Comparison of ENCODE assay signal across 1 cellular context in the genomic region with DNA sequence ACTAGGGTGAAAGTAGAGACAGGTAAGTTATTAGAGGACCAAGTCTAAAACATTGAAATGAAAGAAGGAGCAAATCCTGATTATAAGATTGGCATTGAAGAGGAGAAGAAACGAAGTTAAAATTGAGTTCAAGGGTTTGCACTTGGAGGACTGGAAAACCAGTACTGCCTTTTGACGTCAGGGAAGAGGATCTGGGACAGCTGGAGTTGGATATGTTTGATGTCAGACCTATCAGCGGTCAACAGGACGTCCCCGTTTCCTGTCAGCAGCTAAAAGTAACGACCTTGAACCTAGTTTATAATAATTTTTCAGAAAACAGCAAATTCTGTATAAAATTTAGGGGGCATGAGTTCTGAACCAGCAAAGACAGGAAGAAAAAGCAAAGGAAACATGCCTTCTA.
TF ChIP-seq lines count a peak whose summit lies in the region.

No MANE protein-coding gene starts in this region.

TF ChIP-seq in GM23338, 12 proteins besides CTCF, POLR2A, EP300 and RAD21 (continued from another document):
- TF ChIP-seq, protein P1, sequence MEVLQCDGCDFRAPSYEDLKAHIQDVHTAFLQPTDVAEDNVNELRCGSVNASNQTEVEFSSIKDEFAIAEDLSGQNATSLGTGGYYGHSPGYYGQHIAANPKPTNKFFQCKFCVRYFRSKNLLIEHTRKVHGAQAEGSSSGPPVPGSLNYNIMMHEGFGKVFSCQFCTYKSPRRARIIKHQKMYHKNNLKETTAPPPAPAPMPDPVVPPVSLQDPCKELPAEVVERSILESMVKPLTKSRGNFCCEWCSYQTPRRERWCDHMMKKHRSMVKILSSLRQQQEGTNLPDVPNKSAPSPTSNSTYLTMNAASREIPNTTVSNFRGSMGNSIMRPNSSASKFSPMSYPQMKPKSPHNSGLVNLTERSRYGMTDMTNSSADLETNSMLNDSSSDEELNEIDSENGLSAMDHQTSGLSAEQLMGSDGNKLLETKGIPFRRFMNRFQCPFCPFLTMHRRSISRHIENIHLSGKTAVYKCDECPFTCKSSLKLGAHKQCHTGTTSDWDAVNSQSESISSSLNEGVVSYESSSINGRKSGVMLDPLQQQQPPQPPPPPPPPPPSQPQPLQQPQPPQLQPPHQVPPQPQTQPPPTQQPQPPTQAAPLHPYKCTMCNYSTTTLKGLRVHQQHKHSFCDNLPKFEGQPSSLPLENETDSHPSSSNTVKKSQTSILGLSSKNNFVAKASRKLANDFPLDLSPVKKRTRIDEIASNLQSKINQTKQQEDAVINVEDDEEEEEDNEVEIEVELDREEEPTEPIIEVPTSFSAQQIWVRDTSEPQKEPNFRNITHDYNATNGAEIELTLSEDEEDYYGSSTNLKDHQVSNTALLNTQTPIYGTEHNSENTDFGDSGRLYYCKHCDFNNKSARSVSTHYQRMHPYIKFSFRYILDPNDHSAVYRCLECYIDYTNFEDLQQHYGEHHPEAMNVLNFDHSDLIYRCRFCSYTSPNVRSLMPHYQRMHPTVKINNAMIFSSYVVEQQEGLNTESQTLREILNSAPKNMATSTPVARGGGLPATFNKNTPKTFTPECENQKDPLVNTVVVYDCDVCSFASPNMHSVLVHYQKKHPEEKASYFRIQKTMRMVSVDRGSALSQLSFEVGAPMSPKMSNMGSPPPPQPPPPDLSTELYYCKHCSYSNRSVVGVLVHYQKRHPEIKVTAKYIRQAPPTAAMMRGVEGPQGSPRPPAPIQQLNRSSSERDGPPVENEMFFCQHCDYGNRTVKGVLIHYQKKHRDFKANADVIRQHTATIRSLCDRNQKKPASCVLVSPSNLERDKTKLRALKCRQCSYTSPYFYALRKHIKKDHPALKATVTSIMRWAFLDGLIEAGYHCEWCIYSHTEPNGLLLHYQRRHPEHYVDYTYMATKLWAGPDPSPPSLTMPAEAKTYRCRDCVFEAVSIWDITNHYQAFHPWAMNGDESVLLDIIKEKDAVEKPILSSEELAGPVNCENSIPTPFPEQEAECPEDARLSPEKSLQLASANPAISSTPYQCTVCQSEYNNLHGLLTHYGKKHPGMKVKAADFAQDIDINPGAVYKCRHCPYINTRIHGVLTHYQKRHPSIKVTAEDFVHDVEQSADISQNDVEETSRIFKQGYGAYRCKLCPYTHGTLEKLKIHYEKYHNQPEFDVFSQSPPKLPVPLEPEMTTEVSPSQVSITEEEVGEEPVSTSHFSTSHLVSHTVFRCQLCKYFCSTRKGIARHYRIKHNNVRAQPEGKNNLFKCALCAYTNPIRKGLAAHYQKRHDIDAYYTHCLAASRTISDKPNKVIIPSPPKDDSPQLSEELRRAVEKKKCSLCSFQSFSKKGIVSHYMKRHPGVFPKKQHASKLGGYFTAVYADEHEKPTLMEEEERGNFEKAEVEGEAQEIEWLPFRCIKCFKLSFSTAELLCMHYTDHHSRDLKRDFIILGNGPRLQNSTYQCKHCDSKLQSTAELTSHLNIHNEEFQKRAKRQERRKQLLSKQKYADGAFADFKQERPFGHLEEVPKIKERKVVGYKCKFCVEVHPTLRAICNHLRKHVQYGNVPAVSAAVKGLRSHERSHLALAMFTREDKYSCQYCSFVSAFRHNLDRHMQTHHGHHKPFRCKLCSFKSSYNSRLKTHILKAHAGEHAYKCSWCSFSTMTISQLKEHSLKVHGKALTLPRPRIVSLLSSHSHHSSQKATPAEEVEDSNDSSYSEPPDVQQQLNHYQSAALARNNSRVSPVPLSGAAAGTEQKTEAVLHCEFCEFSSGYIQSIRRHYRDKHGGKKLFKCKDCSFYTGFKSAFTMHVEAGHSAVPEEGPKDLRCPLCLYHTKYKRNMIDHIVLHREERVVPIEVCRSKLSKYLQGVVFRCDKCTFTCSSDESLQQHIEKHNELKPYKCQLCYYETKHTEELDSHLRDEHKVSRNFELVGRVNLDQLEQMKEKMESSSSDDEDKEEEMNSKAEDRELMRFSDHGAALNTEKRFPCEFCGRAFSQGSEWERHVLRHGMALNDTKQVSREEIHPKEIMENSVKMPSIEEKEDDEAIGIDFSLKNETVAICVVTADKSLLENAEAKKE (CRISPR knock-in tag; IDR thresholded peaks at IDR 0.05): no peak
- TF ChIP-seq EZH2phosphoT487 (IDR thresholded peaks at IDR 0.05; ENCODE audit: unreplicated experiment) (no peak), EZH2 (IDR thresholded peaks at IDR 0.05; ENCODE audit: low read depth, unreplicated experiment) (no peak)
